Comparison of ENCODE assay signal across 15 cellular contexts in the genomic region with DNA sequence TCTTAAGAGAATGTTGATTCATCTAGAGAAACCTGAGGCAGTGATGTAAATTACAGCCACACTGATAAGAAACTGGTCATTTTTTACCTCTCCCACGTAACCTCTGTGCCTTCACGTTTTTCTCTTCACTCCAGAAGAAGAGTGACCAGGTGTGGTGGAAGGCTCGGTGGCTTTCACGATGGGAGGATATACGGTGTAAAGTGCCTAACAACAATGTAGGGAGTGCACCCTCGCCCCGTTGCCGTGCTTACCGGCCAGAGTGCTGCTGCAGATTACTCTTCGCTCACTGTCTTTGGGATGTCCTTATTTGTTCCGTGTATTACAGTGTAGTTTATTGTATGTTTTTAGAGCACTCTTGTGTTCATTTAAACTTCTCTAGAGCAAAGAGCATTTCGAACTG. TPM values are rescaled to one million over a fixed set of nuclear protein-coding genes. Genes with fewer than 3 reads are reported as not detected.
DNase-seq lines count a peak whose midpoint lies in the region; ATAC-seq and TF ChIP-seq lines count a peak whose summit lies in the region.
"Had no signal": no experiment of that assay in that cellular context is flagged by ENCODE, and none has a peak within 500 bp of the region (broad histone marks: within the 10 kb centered on the region; RNA-seq: fewer than 3 reads in every experiment).

No MANE protein-coding gene starts in this region.

- H3K27ac Mint-ChIP-seq in activated CD4-positive, alpha-beta T cell treated with anti-CD3 and anti-CD28 coated beads, Interleukin-2, amount 10 ng/mL, durations not matched to agents 7 days and 5 days: peak overlapping the region; percentile 71
- H3K27ac Mint-ChIP-seq in stimulated activated effector memory CD8-positive, alpha-beta T cell treated with anti-CD3 and anti-CD28 coated beads, Interleukin-12 subunit alpha, Interleukin-12 subunit beta, amount 100 ng/mL, for 72 hours: peak overlapping the region; percentile 93

- no peak for ATAC-seq in stimulated activated effector memory CD8-positive, alpha-beta T cell treated with anti-CD3 and anti-CD28 coated beads, Interleukin-12 subunit alpha, Interleukin-12 subunit beta, amount 100 ng/mL, for 72 hours
- no peak for ATAC-seq in GM21360 (IDR thresholded peaks at IDR 0.05; ENCODE audit: unreplicated experiment)
- ATAC-seq in aorta (ENCODE audit: low FRiP score): no peak

- no peak for TF ChIP-seq CTCF in Peyer's patch (IDR thresholded peaks at IDR 0.05)

- 88 to 92% methylated on average over 12 of the region's 12 CpGs for WGBS in aorta, 2 donors

- no peak for TF ChIP-seq POLR2A in Peyer's patch (IDR thresholded peaks at IDR 0.05)

- H3K4me1 ChIP-seq in Peyer's patch: peaks cover 13 to 77% (median 36%) of the 10 kb centered on the region in 4 donors
- H3K4me1 ChIP-seq in effector memory CD4-positive, alpha-beta T cell (ENCODE audit: control insufficient read depth, insufficient read depth, low read length, poor library complexity, severe bottlenecking): peaks cover 77% of the 10 kb centered on the region
- H3K4me1 ChIP-seq in aorta (ENCODE audit: control insufficient read depth in 1 of 2, insufficient read depth in 2 of 2, low read length in 2 of 2): peaks cover 3 to 6% of the 10 kb centered on the region in 2 donors

- peaks cover 91% of the 10 kb centered on the region for H3K4me1 Mint-ChIP-seq in activated CD4-positive, alpha-beta T cell treated with anti-CD3 and anti-CD28 coated beads, Interleukin-2, amount 10 ng/mL, durations not matched to agents 7 days and 5 days
- peaks cover 90% of the 10 kb centered on the region for H3K4me1 Mint-ChIP-seq in stimulated activated effector memory CD8-positive, alpha-beta T cell treated with anti-CD3 and anti-CD28 coated beads, Interleukin-12 subunit alpha, Interleukin-12 subunit beta, amount 100 ng/mL, for 72 hours

- no peaks in the 10 kb centered on the region for H3K27me3 Mint-ChIP-seq in activated CD4-positive, alpha-beta T cell treated with anti-CD3 and anti-CD28 coated beads, Interleukin-2, amount 10 ng/mL, durations not matched to agents 7 days and 5 days

- H3K27ac ChIP-seq in Peyer's patch: peak overlapping the region; percentile 25 to 78 (median 71)
- peak overlapping the region; percentile 80 for H3K27ac ChIP-seq in effector memory CD4-positive, alpha-beta T cell (ENCODE audit: insufficient read depth, low read length, poor library complexity, severe bottlenecking)
- no peak overlapping the region for H3K27ac ChIP-seq in aorta (ENCODE audit: low read depth in 1 of 2, low read length in 2 of 2)

- POLR2A ChIA-PET in activated CD4-positive, alpha-beta T cell treated with anti-CD3 and anti-CD28 coated beads, Interleukin-2, amount 10 ng/mL, durations not matched to agents 7 days and 5 days (lab: Charles Lee): no interaction called here

- intact Hi-C loops in aorta (cut with DNase I): loop anchor here (5.0 to 10.0 kb wide), 2 partner anchors 94 to 96 kb away; no protein-coding TSS in a partner anchor

- CTCF ChIA-PET in activated CD4-positive, alpha-beta T cell treated with anti-CD3 and anti-CD28 coated beads, Interleukin-2, amount 10 ng/mL, durations not matched to agents 7 days and 5 days (lab: Charles Lee): interaction anchor here (0.6 to 0.7 kb wide), 2 partner anchors 17 to 57 kb away, joined by 3 to 4 read pairs; no protein-coding TSS in a partner anchor

- H3K9me3 ChIP-seq in Peyer's patch: no peaks in the 10 kb centered on the region
- no peaks in the 10 kb centered on the region for H3K9me3 ChIP-seq in effector memory CD4-positive, alpha-beta T cell (ENCODE audit: control insufficient read depth, low read length)
- no peaks in the 10 kb centered on the region for H3K9me3 ChIP-seq in aorta (ENCODE audit: control insufficient read depth, low read length)
- H3K9me3 ChIP-seq: esophagus muscularis mucosa, thoracic aorta had no signal

- no peak for DNase-seq in activated CD4-positive, alpha-beta T cell treated with anti-CD3 and anti-CD28 coated beads, Interleukin-2, amount 10 ng/mL, durations not matched to agents 7 days and 5 days
- DNase-seq in activated CD4-positive, alpha-beta T cell treated with anti-CD3 and anti-CD28 coated beads, Interleukin-2, amount 50 U/mL, for 1 hour: no peak
- DNase-seq in Peyer's patch (no peak), aorta (no peak), NK-92 (lab: John Stamatoyannopoulos, UW; ENCODE audit: unreplicated experiment) (no peak)
- DNase-seq in effector memory CD4-positive, alpha-beta T cell: no peak
- no peak for DNase-seq in stimulated activated effector memory CD8-positive, alpha-beta T cell treated with anti-CD3 and anti-CD28 coated beads, Interleukin-12 subunit alpha, Interleukin-12 subunit beta, amount 100 ng/mL, for 72 hours (ENCODE audit: low spot score in 2 of 2)
- DNase-seq: activated CD4-positive, CD25-positive, alpha-beta regulatory T cell; DMS153; NCI-H2081; NK-92 treated with Interleukin-12 subunit alpha and Interleukin-12 subunit beta, amount 100 ng/mL, for 24 hours had no signal

- H3K27me3 ChIP-seq in Peyer's patch (no peaks in the 10 kb centered on the region), aorta (ENCODE audit: control insufficient read depth in 1 of 2, insufficient read depth in 2 of 2, low read length in 1 of 2) (no peaks in the 10 kb centered on the region)
- no peaks in the 10 kb centered on the region for H3K27me3 ChIP-seq in effector memory CD4-positive, alpha-beta T cell (replicated peaks; ENCODE audit: control insufficient read depth, insufficient read depth, low read length, poor library complexity, severe bottlenecking)
- H3K27me3 ChIP-seq: esophagus muscularis mucosa had no signal

- H3K4me3 ChIP-seq in Peyer's patch (peak overlapping the region in 2 of 4 donors; percentile 15 to 37), aorta (ENCODE audit: low read length in 2 of 2) (no peak overlapping the region)
- peak overlapping the region; percentile 5 for H3K4me3 ChIP-seq in effector memory CD4-positive, alpha-beta T cell (ENCODE audit: insufficient read depth, low read depth, low read length, poor library complexity, severe bottlenecking)
- H3K4me3 ChIP-seq: esophagus muscularis mucosa had no signal

- H3K36me3 ChIP-seq in Peyer's patch (no peaks in the 10 kb centered on the region), aorta (ENCODE audit: control insufficient read depth in 1 of 2, insufficient read depth in 2 of 2, low read length in 1 of 2) (no peaks in the 10 kb centered on the region)
- no peaks in the 10 kb centered on the region for H3K36me3 ChIP-seq in effector memory CD4-positive, alpha-beta T cell (ENCODE audit: control insufficient read depth, insufficient read depth, low read length)
- H3K36me3 ChIP-seq: esophagus muscularis mucosa, thoracic aorta had no signal

- H3K9me3 Mint-ChIP-seq in activated CD4-positive, alpha-beta T cell treated with anti-CD3 and anti-CD28 coated beads, Interleukin-2, amount 10 ng/mL, durations not matched to agents 7 days and 5 days: no peaks in the 10 kb centered on the region
- no peaks in the 10 kb centered on the region for H3K9me3 Mint-ChIP-seq in stimulated activated effector memory CD8-positive, alpha-beta T cell treated with anti-CD3 and anti-CD28 coated beads, Interleukin-12 subunit alpha, Interleukin-12 subunit beta, amount 100 ng/mL, for 72 hours

- H3K4me3 Mint-ChIP-seq in activated CD4-positive, alpha-beta T cell treated with anti-CD3 and anti-CD28 coated beads, Interleukin-2, amount 10 ng/mL, durations not matched to agents 7 days and 5 days: peak overlapping the region; percentile 14
- H3K4me3 Mint-ChIP-seq in stimulated activated effector memory CD8-positive, alpha-beta T cell treated with anti-CD3 and anti-CD28 coated beads, Interleukin-12 subunit alpha, Interleukin-12 subunit beta, amount 100 ng/mL, for 72 hours: peak overlapping the region; percentile 71
- H3K4me3 Mint-ChIP-seq: neural crest cell had no signal

- peaks cover 51% of the 10 kb centered on the region for H3K36me3 Mint-ChIP-seq in activated CD4-positive, alpha-beta T cell treated with anti-CD3 and anti-CD28 coated beads, Interleukin-2, amount 10 ng/mL, durations not matched to agents 7 days and 5 days (ENCODE audit: low read depth)
- H3K36me3 Mint-ChIP-seq in stimulated activated effector memory CD8-positive, alpha-beta T cell treated with anti-CD3 and anti-CD28 coated beads, Interleukin-12 subunit alpha, Interleukin-12 subunit beta, amount 100 ng/mL, for 72 hours: peaks cover 14% of the 10 kb centered on the region

RNA-seq across cellular contexts. Expression of a gene that starts 46.5 kb away (rescaled TPM):
- 10 to 100 TPM; 73.3 to 84.1 TPM for total RNA-seq in activated CD4-positive, alpha-beta T cell treated with anti-CD3 and anti-CD28 coated beads, Interleukin-2, amount 10 ng/mL, durations not matched to agents 7 days and 5 days
- total RNA-seq in Peyer's patch: 10 to 100 TPM; 58.6 to 94.5 (median 85.8) TPM
- total RNA-seq in aorta: 10 to 100 TPM; 38.9 to 44.6 TPM
- 10 to 100 TPM; 28.8 to 42.9 TPM for polyA plus RNA-seq in aorta

Comparison
In these comparisons a context has a peak if more than half of its experiments do, and no peak if none do; other contexts are left out.
1. H3K27ac ChIP-seq: peak in Peyer's patch (4 of 4) and effector memory CD4-positive, alpha-beta T cell (single experiment); none in aorta (0 of 2).